In the genomic region with DNA sequence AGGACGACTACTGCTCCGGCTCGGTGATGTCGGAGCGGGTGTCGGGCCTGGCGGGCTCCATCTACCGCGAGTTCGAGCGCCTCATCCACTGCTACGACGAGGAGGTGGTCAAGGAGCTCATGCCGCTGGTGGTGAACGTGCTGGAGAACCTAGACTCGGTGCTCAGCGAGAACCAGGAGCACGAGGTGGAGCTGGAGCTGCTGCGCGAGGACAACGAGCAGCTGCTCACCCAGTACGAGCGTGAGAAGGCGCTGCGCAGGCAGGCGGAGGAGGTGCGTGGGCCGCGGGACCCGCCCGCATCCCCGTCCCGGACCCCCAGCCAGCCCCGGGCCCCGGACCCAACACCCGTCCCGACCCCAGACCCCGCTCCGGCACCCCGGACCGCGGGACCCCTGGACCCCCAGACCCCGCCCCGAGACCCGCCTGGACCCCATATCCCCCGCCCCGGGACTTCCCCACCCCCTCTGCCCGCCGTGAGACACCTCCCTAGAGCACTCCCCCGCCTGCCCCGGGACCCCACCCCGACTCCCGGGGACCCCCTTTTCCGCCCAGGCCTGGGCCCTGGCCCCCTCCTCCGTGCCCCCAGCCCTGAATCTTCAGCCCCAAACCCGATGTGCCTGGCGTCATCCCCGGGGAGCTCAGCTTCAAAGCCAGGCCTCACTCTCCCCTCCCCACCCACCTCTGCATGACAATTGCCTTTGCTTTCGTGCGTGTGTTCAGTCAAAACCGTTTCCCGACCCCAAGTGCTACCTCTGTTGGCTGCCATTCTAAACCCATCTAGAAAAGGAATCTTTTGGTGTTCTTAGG, we compare ENCODE assay signal across 8 cellular contexts. TPM values are rescaled to one million over a fixed set of nuclear protein-coding genes. Genes with fewer than 3 reads are reported as not detected.
DNase-seq lines count a peak whose midpoint lies in the region; ATAC-seq and TF ChIP-seq lines count a peak whose summit lies in the region.

No MANE protein-coding gene starts in this region.

- H3K9me3 ChIP-seq in BLaER1 (no peaks in the 10 kb centered on the region), HUES48 (ENCODE audit: control insufficient read depth, insufficient read depth, low read length) (no peaks in the 10 kb centered on the region), stomach (no peaks in the 10 kb centered on the region)
- no peaks in the 10 kb centered on the region for H3K9me3 ChIP-seq in effector memory CD4-positive, alpha-beta T cell (ENCODE audit: control insufficient read depth, low read length)

- WGBS in stomach, 5 donors = 0 to 1% (median 0%) methylated on average over 7 to 62 of the region's 62 CpGs

- TF ChIP-seq CTCF in stomach (IDR thresholded peaks at IDR 0.05) = no peak

- H3K27me3 ChIP-seq in BLaER1 (no peaks in the 10 kb centered on the region), HUES48 (ENCODE audit: control insufficient read depth, insufficient read depth, low read length) (no peaks in the 10 kb centered on the region), stomach (no peaks in the 10 kb centered on the region)
- no peaks in the 10 kb centered on the region for H3K27me3 ChIP-seq in effector memory CD4-positive, alpha-beta T cell (replicated peaks; ENCODE audit: control insufficient read depth, insufficient read depth, low read length, poor library complexity, severe bottlenecking)

- H3K4me1 ChIP-seq in BLaER1 = peaks cover 57% of the 10 kb centered on the region
- peaks cover 10% of the 10 kb centered on the region for H3K4me1 ChIP-seq in HUES48 (ENCODE audit: control insufficient read depth, insufficient read depth, low read length)
- H3K4me1 ChIP-seq in effector memory CD4-positive, alpha-beta T cell (ENCODE audit: control insufficient read depth, insufficient read depth, low read length, poor library complexity, severe bottlenecking) = peaks cover 21% of the 10 kb centered on the region
- peaks cover 20 to 65% (median 49%) of the 10 kb centered on the region in 4 donors for H3K4me1 ChIP-seq in stomach

- peak overlapping the region; percentile 94 for H3K4me2 ChIP-seq in BLaER1

- H3K4me3 ChIP-seq in BLaER1 (peak overlapping the region; percentile 97), HUES48 (ENCODE audit: low read depth, low read length) (peak overlapping the region; percentile 92), stomach (peak overlapping the region; percentile 83 to 95 (median 92))
- H3K4me3 ChIP-seq in effector memory CD4-positive, alpha-beta T cell (ENCODE audit: insufficient read depth, low read depth, low read length, poor library complexity, severe bottlenecking) = peak overlapping the region; percentile 88

- DNase-seq in activated CD4-positive, alpha-beta T cell treated with anti-CD3 and anti-CD28 coated beads, Interleukin-2, amount 50 U/mL, for 24 hours (ENCODE audit: low read depth in 1 of 2, low spot score in 1 of 2) = peak; percentile 6 to 13
- DNase-seq in effector memory CD4-positive, alpha-beta T cell = peak in 1 of 3 donors; percentile 4
- peak; percentile 21 for DNase-seq in mucosa of gallbladder (ENCODE audit: low spot score)
- DNase-seq in stomach = no peak
- DNase-seq in superior temporal gyrus (ENCODE audit: extremely low spot score) = no peak

- peak; percentile 30 for ATAC-seq in GM19463 (IDR thresholded peaks at IDR 0.05; ENCODE audit: unreplicated experiment)

- H4K20me1 ChIP-seq in BLaER1 = peaks cover 51% of the 10 kb centered on the region

- peaks cover 53% of the 10 kb centered on the region for H3K36me3 ChIP-seq in BLaER1
- peaks cover 12% of the 10 kb centered on the region for H3K36me3 ChIP-seq in HUES48 (ENCODE audit: control insufficient read depth, insufficient read depth, low read length)
- peaks cover 4% of the 10 kb centered on the region for H3K36me3 ChIP-seq in effector memory CD4-positive, alpha-beta T cell (ENCODE audit: control insufficient read depth, insufficient read depth, low read length)
- peaks cover 0 to 18% (median 14%) of the 10 kb centered on the region in 4 donors for H3K36me3 ChIP-seq in stomach

- no peak for TF ChIP-seq EP300 in stomach (IDR thresholded peaks at IDR 0.05)

- H3K27ac ChIP-seq in BLaER1 (peak overlapping the region; percentile 88), HUES48 (ENCODE audit: low read depth, low read length) (peak overlapping the region; percentile 63), stomach (peak overlapping the region; percentile 87 to 97 (median 94))
- H3K27ac ChIP-seq in effector memory CD4-positive, alpha-beta T cell (ENCODE audit: insufficient read depth, low read length, poor library complexity, severe bottlenecking) = peak overlapping the region; percentile 85

- TF ChIP-seq POLR2A in stomach (IDR thresholded peaks at IDR 0.05) = no peak

- intact Hi-C loops in stomach (cut with DNase I; ENCODE audit: low total_unique reads) = no loop called here

- H3K9ac ChIP-seq in BLaER1 = peak overlapping the region; percentile 96
- H3K9ac ChIP-seq in HUES48 (ENCODE audit: low read depth, low read length) = peak overlapping the region; percentile 64

RNA-seq across cellular contexts. Expression of gene MAPK8IP3, which starts 0.6 kb away (rescaled TPM):
- total RNA-seq in mucosa of gallbladder = 94.1 TPM
- total RNA-seq in stomach = 100 to 1,000 TPM in 3 of 5 donors, 10 to 100 TPM in 2; 42.6 to 320 (median 133) TPM
- polyA plus RNA-seq in stomach = 10 to 100 TPM; 10.1 to 38.9 (median 29.9) TPM

RNA-seq across cellular contexts. Expression of gene JPT2, which starts 28.5 kb away (rescaled TPM):
- total RNA-seq in mucosa of gallbladder = 62.7 TPM
- 100 to 1,000 TPM in 1 of 5 donors, 10 to 100 TPM in 4; 13.4 to 118 (median 49.3) TPM for total RNA-seq in stomach
- polyA plus RNA-seq in stomach = 10 to 100 TPM; 24.3 to 34.4 (median 24.4) TPM

Comparison
In these comparisons a context has a peak if more than half of its experiments do, and no peak if none do; other contexts are left out.
1. DNase-seq: peak in activated CD4-positive, alpha-beta T cell treated with anti-CD3 and anti-CD28 coated beads, Interleukin-2, amount 50 U/mL, for 24 hours (2 of 2) and mucosa of gallbladder (single experiment); none in stomach (single experiment) and superior temporal gyrus (single experiment).
2. Peak in every context shown above with its lines, with median percentiles within 50 percentile points of each other: H3K27ac ChIP-seq and H3K4me3 ChIP-seq.